In the genomic region with DNA sequence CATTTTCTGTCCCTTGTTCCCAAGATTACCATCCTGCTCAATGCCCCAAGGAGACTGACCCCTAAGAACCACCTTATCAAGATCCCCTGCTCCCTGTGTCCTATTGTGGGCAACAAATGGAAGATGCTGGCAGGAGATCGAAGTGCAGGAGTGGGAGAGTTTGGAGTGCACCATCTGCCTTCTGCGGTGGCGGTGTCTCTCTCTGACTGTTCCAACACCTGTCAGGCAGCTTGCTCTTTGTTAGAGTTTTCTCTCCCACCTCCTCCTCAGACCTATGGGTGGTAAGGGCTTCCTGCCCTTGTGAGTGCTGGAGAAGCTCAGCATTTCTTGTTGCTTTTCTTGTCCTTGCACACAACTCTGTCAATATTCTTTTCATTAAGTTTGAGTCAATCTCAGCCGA, we compare ENCODE assay signal across 15 cellular contexts.
DNase-seq lines count a peak whose midpoint lies in the region; ATAC-seq lines count a peak whose summit lies in the region.
"Had no signal": no experiment of that assay in that cellular context is flagged by ENCODE, and none has a peak within 500 bp of the region (broad histone marks: within the 10 kb centered on the region; RNA-seq: fewer than 3 reads in every experiment).

No MANE protein-coding gene starts in this region.

- intact Hi-C loops in posterior vena cava (cut with DNase I) = no loop called here

- no peaks in the 10 kb centered on the region for H3K27me3 ChIP-seq in SJCRH30

- DNase-seq in Ammon's horn (ENCODE audit: low spot score) (peak; percentile 17), G401 (ENCODE audit: low spot score) (peak; percentile 76), NCI-H2171 treated with DMSO at 0.1 percent for 48 hours (lab: John Stamatoyannopoulos, UW) (peak; percentile 68), cerebellar cortex (ENCODE audit: low spot score) (peak; percentile 64), SJCRH30 (no peak), HPDE6-E6E7 (ENCODE audit: extremely low spot score) (no peak), posterior vena cava (ENCODE audit: low spot score) (no peak)
- DNase-seq: Caco-2; CD8-positive, alpha-beta memory T cell; H9 had no signal

- no peak overlapping the region for H3K27ac ChIP-seq in SJCRH30
- H3K27ac ChIP-seq: A549 had no signal

- ATAC-seq in HG03457 (IDR thresholded peaks at IDR 0.05; ENCODE audit: unreplicated experiment) = no peak
- ATAC-seq: A549, GM12878, GM23338, HepG2 had no signal

- no peaks in the 10 kb centered on the region for H3K36me3 ChIP-seq in SJCRH30

- no peaks in the 10 kb centered on the region for H3K4me1 ChIP-seq in SJCRH30
- H3K4me1 ChIP-seq: A549, Caco-2 had no signal

- in situ Hi-C loops in G401 (cut with HindIII; ENCODE audit: low sequenced_read_pairs) = no loop called here

- no peak overlapping the region for H3K4me3 ChIP-seq in SJCRH30
- H3K4me3 ChIP-seq: A549, GM12878, GM23338 had no signal

- no peaks in the 10 kb centered on the region for H3K9me3 ChIP-seq in SJCRH30 (replicated peaks)
- H3K9me3 ChIP-seq: A549, Caco-2 had no signal

Comparison
In these comparisons a context has a peak if more than half of its experiments do, and no peak if none do; other contexts are left out.
1. DNase-seq: peak in Ammon's horn (single experiment), G401 (single experiment), NCI-H2171 treated with DMSO at 0.1 percent for 48 hours (single experiment) and cerebellar cortex (single experiment); none in SJCRH30 (0 of 2), HPDE6-E6E7 (single experiment) and posterior vena cava (single experiment).